ENCODE assay signal across 17 cellular contexts in the genomic region with DNA sequence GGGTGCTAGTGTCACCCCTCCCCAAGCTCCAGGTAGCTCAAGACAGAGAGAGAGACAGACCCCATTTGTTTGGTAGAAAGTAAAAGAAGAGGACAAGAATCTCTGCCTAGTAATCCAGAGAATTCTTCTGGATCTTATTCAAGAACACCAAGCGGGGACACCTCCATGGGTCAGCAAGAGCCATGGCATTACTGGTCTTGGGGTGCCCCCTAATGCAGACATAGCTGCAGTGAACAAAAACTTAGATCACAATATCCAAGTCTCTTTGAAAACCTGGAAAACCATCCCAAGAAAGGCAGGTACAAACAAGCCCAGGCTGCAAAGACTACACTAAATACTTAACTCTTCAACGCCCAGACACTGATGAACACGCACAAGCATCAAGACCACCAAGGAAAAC. TPM values are rescaled to one million over a fixed set of nuclear protein-coding genes. Genes with fewer than 3 reads are reported as not detected.
DNase-seq lines count a peak whose midpoint lies in the region; ATAC-seq and TF ChIP-seq lines count a peak whose summit lies in the region.
"Had no signal": no experiment of that assay in that cellular context is flagged by ENCODE, and none has a peak within 500 bp of the region (broad histone marks: within the 10 kb centered on the region; RNA-seq: fewer than 3 reads in every experiment).

No MANE protein-coding gene starts in this region.

- CTCF ChIA-PET in Calu3 (lab: Charles Lee): no interaction called here

- H3K18ac ChIP-seq in mesenchymal stem cell (ENCODE audit: low read depth in 1 of 2, low read length in 2 of 2): no peak overlapping the region

- H3K27me3 ChIP-seq in brain microvascular endothelial cell (replicated peaks) (no peaks in the 10 kb centered on the region), mesenchymal stem cell (ENCODE audit: control insufficient read depth in 1 of 2, insufficient read depth in 1 of 2, low read length in 2 of 2) (no peaks in the 10 kb centered on the region)
- H3K27me3 ChIP-seq: left lung, testis had no signal

- H4K91ac ChIP-seq in mesenchymal stem cell (ENCODE audit: low read length): no peak overlapping the region

- H3K27ac ChIP-seq in brain microvascular endothelial cell (no peak overlapping the region), mesenchymal stem cell (ENCODE audit: low read length, poor library complexity, severe bottlenecking) (no peak overlapping the region)
- H3K27ac ChIP-seq: heart right ventricle, left lung, testis had no signal

- no peak overlapping the region for H2BK120ac ChIP-seq in mesenchymal stem cell (ENCODE audit: low read depth, low read length)

- no peak overlapping the region for H3K27ac Mint-ChIP-seq in Calu3 (ENCODE audit: unreplicated experiment)
- H3K27ac Mint-ChIP-seq: natural killer cell treated with Interleukin-12 subunit alpha and Interleukin-12 subunit beta and Interleukin-15 and Interleukin-18, amount 100 ng/mL, for 72 hours had no signal

- no peaks in the 10 kb centered on the region for H3K79me1 ChIP-seq in mesenchymal stem cell (replicated peaks; ENCODE audit: low read length, poor library complexity, severe bottlenecking)

- H3K36me3 ChIP-seq in brain microvascular endothelial cell (replicated peaks) (no peaks in the 10 kb centered on the region), mesenchymal stem cell (ENCODE audit: control insufficient read depth in 1 of 2, insufficient read depth in 2 of 2, low read depth in 1 of 2, low read length in 2 of 2) (no peaks in the 10 kb centered on the region)
- H3K36me3 ChIP-seq: heart right ventricle, left lung had no signal

- no peak overlapping the region for H3K14ac ChIP-seq in mesenchymal stem cell (ENCODE audit: low read length in 2 of 2)

- H3K9ac ChIP-seq in mesenchymal stem cell (ENCODE audit: low read length): no peak overlapping the region

- peaks cover 25% of the 10 kb centered on the region for H3K27me3 Mint-ChIP-seq in Calu3 (ENCODE audit: unreplicated experiment)
- H3K27me3 Mint-ChIP-seq: natural killer cell treated with Interleukin-12 subunit alpha and Interleukin-12 subunit beta and Interleukin-15 and Interleukin-18, amount 100 ng/mL, for 72 hours had no signal

- TF ChIP-seq CTCF in Calu3 (IDR thresholded peaks at IDR 0.05; ENCODE audit: unreplicated experiment) (no peak), brain microvascular endothelial cell (IDR thresholded peaks at IDR 0.05; ENCODE audit: low read depth, low read length, missing control alignments) (peak; percentile 38)

- H3K9me3 ChIP-seq in mesenchymal stem cell (ENCODE audit: control insufficient read depth, low read length): no peaks in the 10 kb centered on the region
- H3K9me3 ChIP-seq: heart right ventricle, left lung, testis had no signal

- H2BK12ac ChIP-seq in mesenchymal stem cell (ENCODE audit: low read length in 2 of 2): no peak overlapping the region

- no peak overlapping the region for H3K23ac ChIP-seq in mesenchymal stem cell (ENCODE audit: low read length in 2 of 2)

- H3K4me1 ChIP-seq in mesenchymal stem cell (ENCODE audit: control insufficient read depth, insufficient read depth, low read depth, low read length): no peaks in the 10 kb centered on the region
- H3K4me1 ChIP-seq: heart right ventricle, left lung, testis had no signal

- no peaks in the 10 kb centered on the region for H3K4me1 Mint-ChIP-seq in Calu3 (ENCODE audit: low read depth, unreplicated experiment)

- no peak overlapping the region for H2BK15ac ChIP-seq in mesenchymal stem cell (ENCODE audit: low read depth, poor library complexity, severe bottlenecking)

- ATAC-seq in esophagus mucosa: no peak
- no peak for ATAC-seq in stimulated activated naive CD8-positive, alpha-beta T cell treated with anti-CD3 and anti-CD28 coated beads, Interleukin-15, Interleukin-2, amounts not matched to agents 100 U/mL and 50 U/mL, for 24 hours
- ATAC-seq: heart right ventricle; left lung; natural killer cell treated with Interleukin-12 subunit alpha and Interleukin-12 subunit beta and Interleukin-15 and Interleukin-18, amount 100 ng/mL, for 72 hours had no signal

- H3K4me3 ChIP-seq in brain microvascular endothelial cell (ENCODE audit: low read depth, low read length) (no peak overlapping the region), mesenchymal stem cell (ENCODE audit: insufficient read depth in 1 of 2, low read depth in 1 of 2, low read length in 2 of 2) (no peak overlapping the region)
- H3K4me3 ChIP-seq: heart right ventricle, left lung, testis had no signal

- H3K36me3 Mint-ChIP-seq in Calu3 (ENCODE audit: insufficient read depth, unreplicated experiment): no peaks in the 10 kb centered on the region
- H3K36me3 Mint-ChIP-seq: natural killer cell treated with Interleukin-12 subunit alpha and Interleukin-12 subunit beta and Interleukin-15 and Interleukin-18, amount 100 ng/mL, for 72 hours had no signal

- intact Hi-C loops in Calu3 (cut with micrococcal nuclease; ENCODE audit: unreplicated experiment): loop anchor here (1.0 kb wide), 1 partner anchor 110 kb away; no protein-coding TSS in a partner anchor

- BruUV-seq in Calu3 (replicated peaks; lab: Mats Ljungman, UMichigan): no TSS peak

- no peak overlapping the region for H4K8ac ChIP-seq in mesenchymal stem cell (ENCODE audit: low read length)

- H3K4ac ChIP-seq in mesenchymal stem cell (ENCODE audit: low read depth in 1 of 2, low read length in 2 of 2): no peak overlapping the region

- in situ Hi-C loops in brain microvascular endothelial cell (cut with HindIII; ENCODE audit: low pct_ligation_motif_present, low sequenced_read_pairs): no loop called here

- H2AK5ac ChIP-seq in mesenchymal stem cell (ENCODE audit: low read length, severe bottlenecking): no peak overlapping the region

- no peak overlapping the region for H2BK5ac ChIP-seq in mesenchymal stem cell (ENCODE audit: low read depth, low read length, poor library complexity, severe bottlenecking)

- H3K4me2 ChIP-seq in mesenchymal stem cell (ENCODE audit: low read length, poor library complexity, severe bottlenecking): no peak overlapping the region

- H3K9me3 Mint-ChIP-seq in Calu3 (ENCODE audit: low read depth, unreplicated experiment): no peaks in the 10 kb centered on the region
- H3K9me3 Mint-ChIP-seq: natural killer cell treated with Interleukin-12 subunit alpha and Interleukin-12 subunit beta and Interleukin-15 and Interleukin-18, amount 100 ng/mL, for 72 hours had no signal

- no peak overlapping the region for H3K4me3 Mint-ChIP-seq in Calu3 (ENCODE audit: low read depth, unreplicated experiment)
- H3K4me3 Mint-ChIP-seq: natural killer cell treated with Interleukin-12 subunit alpha and Interleukin-12 subunit beta and Interleukin-15 and Interleukin-18, amount 100 ng/mL, for 72 hours had no signal

- 95% methylated on average over 3 of the region's 3 CpGs for WGBS in mesenchymal stem cell

- DNase-seq in Calu3 (peak; percentile 9), HS-5 (ENCODE audit: low read depth) (peak; percentile 5), brain microvascular endothelial cell (peak; percentile 20), mesenchymal stem cell (peak; percentile 21), NCI-H1092 (lab: John Stamatoyannopoulos, UW) (no peak), DMS153 (lab: John Stamatoyannopoulos, UW) (no peak)
- DNase-seq in stimulated activated naive CD8-positive, alpha-beta T cell treated with anti-CD3 and anti-CD28 coated beads, Interleukin-15, Interleukin-2, amounts not matched to agents 100 U/mL and 50 U/mL, for 24 hours: no peak
- DNase-seq: activated CD4-positive, CD25-positive, alpha-beta regulatory T cell treated with anti-CD3 and anti-CD28 coated beads, Interleukin-2, amount 50 U/mL, for 72 hours; activated T-cell treated with anti-CD3 and anti-CD28 coated beads, Interleukin-2, amount 50 U/mL, for 48 hours; anterior cingulate cortex; effector CD4-positive, alpha-beta T cell; heart right ventricle; left lung; MM.1S; testis had no signal

- H2AFZ ChIP-seq in mesenchymal stem cell (ENCODE audit: low read depth, low read length): no peak overlapping the region

RNA-seq across cellular contexts. Expression of a gene that starts 29.9 kb away (rescaled TPM):
- total RNA-seq in Calu3 (2022) (11.6 and 17.8 TPM in 2 replicates), esophagus mucosa (7.3 TPM)
- 5.4 TPM for polyA plus RNA-seq in mesenchymal stem cell (2013, experiment 1 of 2)
- 5.4 TPM for polyA plus RNA-seq in mesenchymal stem cell (2013, experiment 2 of 2)

Comparison
In these comparisons a context has a peak if more than half of its experiments do, and no peak if none do; other contexts are left out.
1. DNase-seq: peak in Calu3 (single experiment), HS-5 (single experiment), brain microvascular endothelial cell (single experiment) and mesenchymal stem cell (single experiment); none in stimulated activated naive CD8-positive, alpha-beta T cell treated with anti-CD3 and anti-CD28 coated beads, Interleukin-15, Interleukin-2, amounts not matched to agents 100 U/mL and 50 U/mL, for 24 hours (single experiment), NCI-H1092 (single experiment) and DMS153 (single experiment).